ENCODE assay signal across 24 cellular contexts in genomic region chr2:105612049-105612448, GRCh38.
DNase-seq lines count a peak whose midpoint lies in the region; ATAC-seq, FAIRE-seq and TF ChIP-seq lines count a peak whose summit lies in the region.
"Had no signal": no experiment of that assay in that cellular context is flagged by ENCODE, and none has a peak within 500 bp of the region (broad histone marks: within the 10 kb centered on the region; RNA-seq: fewer than 3 reads in every experiment).

No MANE protein-coding gene starts in this region.

- H2AFZ ChIP-seq in GM23338: peak overlapping the region; percentile 52; the same call in 1 of the 2 replicates

- H3K9me3 Mint-ChIP-seq in GM23338 (no peaks in the 10 kb centered on the region), mesothelial cell of epicardium (no peaks in the 10 kb centered on the region)
- H3K9me3 Mint-ChIP-seq: CD8-positive, alpha-beta memory T cell; H9; HFFc6 had no signal

- 12 to 42% (median 28%) methylated on average over 6 of the region's 6 CpGs for WGBS in small intestine, 3 donors

- no peaks in the 10 kb centered on the region for H3K9me2 ChIP-seq in GM23338 (ENCODE audit: insufficient read depth)

- TF ChIP-seq POLR2A in uterus (IDR thresholded peaks at IDR 0.05): no peak

- no peak overlapping the region for H3K27ac Mint-ChIP-seq in GM23338
- peak overlapping the region; percentile 12 for H3K27ac Mint-ChIP-seq in mesothelial cell of epicardium
- H3K27ac Mint-ChIP-seq: CD8-positive, alpha-beta memory T cell; H9; HFFc6 had no signal

- no peak for DNase-seq in GM23338 (ENCODE audit: low spot score)
- no peak for DNase-seq in mesothelial cell of epicardium (ENCODE audit: low spot score in 2 of 2, unreplicated experiment in 2 of 2)
- DNase-seq in small intestine: peak; percentile 83
- no peak for DNase-seq in NOMO-1 treated with dmso at 0.1 percent for 144 hours (lab: John Stamatoyannopoulos, UW; ENCODE audit: unreplicated experiment)
- DNase-seq in uterus: no peak
- DNase-seq: Calu3; CD8-positive, alpha-beta memory T cell; DMS153; GDM1; H9; HFFc6; Kasumi-1; NCI-H1417; NCI-H1694 treated with DMSO at 0.1 percent for 48 hours; NCI-H2081 treated with DMSO at 0.1 percent for 48 hours; NCI-H446 treated with DMSO at 0.1 percent for 48 hours; NCI-H526 treated with DMSO at 0.1 percent for 48 hours; SHP77 treated with DMSO at 0.1 percent for 48 hours had no signal

- H3K9me3 ChIP-seq in duodenal mucosa (ENCODE audit: control insufficient read depth in 1 of 2, low read length in 2 of 2) (no peaks in the 10 kb centered on the region), small intestine (ENCODE audit: control insufficient read depth, low read depth) (no peaks in the 10 kb centered on the region), uterus (no peaks in the 10 kb centered on the region)

- no peak overlapping the region for H3K4me3 ChIP-seq in GM23338
- H3K4me3 ChIP-seq in duodenal mucosa (ENCODE audit: low read depth in 1 of 2, low read length in 2 of 2): peak overlapping the region in 1 of 2 donors; percentile 48
- no peak overlapping the region for H3K4me3 ChIP-seq in small intestine (ENCODE audit: low read depth in 1 of 2, low read length in 2 of 2)
- H3K4me3 ChIP-seq in uterus: no peak overlapping the region
- H3K4me3 ChIP-seq: SK-N-MC had no signal

- no peak for TF ChIP-seq CTCF in GM23338 (conservative IDR thresholded peaks at IDR 0.05; ENCODE audit: low read depth in 2 of 2)
- TF ChIP-seq CTCF in mesothelial cell of epicardium (IDR thresholded peaks at IDR 0.05; ENCODE audit: unreplicated experiment): no peak
- no peak for TF ChIP-seq CTCF in uterus (IDR thresholded peaks at IDR 0.05)

- no peaks in the 10 kb centered on the region for H3K79me2 ChIP-seq in GM23338 (replicated peaks; ENCODE audit: insufficient read depth)

- H4K20me1 ChIP-seq in GM23338 (replicated peaks; ENCODE audit: insufficient read depth): no peaks in the 10 kb centered on the region

- no peak for FAIRE-seq in small intestine (lab: Jason Lieb, UNC)
- FAIRE-seq: A204.1 had no signal

- no peak overlapping the region for H3K4me2 ChIP-seq in GM23338

- H3F3A ChIP-seq in GM23338 (replicated peaks; ENCODE audit: low read depth): no peaks in the 10 kb centered on the region

- H3K9ac ChIP-seq in duodenal mucosa (ENCODE audit: low read depth in 1 of 2, low read length in 2 of 2): peak overlapping the region; percentile 10 to 20

- ATAC-seq in GM23338 (no peak), HG03095 (IDR thresholded peaks at IDR 0.05; ENCODE audit: unreplicated experiment) (no peak)

- H3K4me1 Mint-ChIP-seq in GM23338 (peaks cover 22% of the 10 kb centered on the region), mesothelial cell of epicardium (peaks cover 21% of the 10 kb centered on the region)
- H3K4me1 Mint-ChIP-seq: CD8-positive, alpha-beta memory T cell had no signal

- H3K27me3 Mint-ChIP-seq in GM23338 (ENCODE audit: insufficient read depth, low read depth, poor library complexity): peaks cover 3% of the 10 kb centered on the region
- H3K27me3 Mint-ChIP-seq in mesothelial cell of epicardium (ENCODE audit: low read depth): no peaks in the 10 kb centered on the region
- H3K27me3 Mint-ChIP-seq: CD8-positive, alpha-beta memory T cell had no signal

- H3K4me3 Mint-ChIP-seq in GM23338 (no peak overlapping the region), mesothelial cell of epicardium (no peak overlapping the region)
- H3K4me3 Mint-ChIP-seq: CD8-positive, alpha-beta memory T cell; H9; HFFc6 had no signal

- H3K27me3 ChIP-seq in GM23338 (ENCODE audit: insufficient read depth): no peaks in the 10 kb centered on the region
- H3K27me3 ChIP-seq in duodenal mucosa (ENCODE audit: control insufficient read depth in 1 of 2, insufficient read depth in 2 of 2, low read length in 2 of 2): no peaks in the 10 kb centered on the region
- no peaks in the 10 kb centered on the region for H3K27me3 ChIP-seq in small intestine (ENCODE audit: control insufficient read depth in 2 of 2, insufficient read depth in 2 of 2, low read length in 2 of 2)
- no peaks in the 10 kb centered on the region for H3K27me3 ChIP-seq in uterus

- H3K36me3 ChIP-seq in GM23338 (ENCODE audit: insufficient read depth): no peaks in the 10 kb centered on the region
- H3K36me3 ChIP-seq in duodenal mucosa (ENCODE audit: control insufficient read depth in 1 of 2, insufficient read depth in 2 of 2, low read length in 2 of 2): no peaks in the 10 kb centered on the region
- no peaks in the 10 kb centered on the region for H3K36me3 ChIP-seq in small intestine (ENCODE audit: control insufficient read depth in 2 of 2, insufficient read depth in 2 of 2, low read length in 2 of 2)
- no peaks in the 10 kb centered on the region for H3K36me3 ChIP-seq in uterus

- 0 out of 2 replicates have a peak, but pooled peaks cover 3% of the 10 kb centered on the region for H3K4me1 ChIP-seq in GM23338 (ENCODE audit: insufficient read depth)
- H3K4me1 ChIP-seq in duodenal mucosa (ENCODE audit: control insufficient read depth in 1 of 2, insufficient read depth in 2 of 2, low read length in 2 of 2): peaks cover 49 to 56% of the 10 kb centered on the region in 2 donors
- H3K4me1 ChIP-seq in small intestine (ENCODE audit: control insufficient read depth in 2 of 2, insufficient read depth in 1 of 2, low read depth in 1 of 2, low read length in 1 of 2): peaks cover 4 to 7% of the 10 kb centered on the region in 2 donors
- H3K4me1 ChIP-seq in uterus: no peaks in the 10 kb centered on the region

- intact Hi-C loops in uterus (cut with DNase I; ENCODE audit: low total_unique reads): no loop called here

- H3K36me3 Mint-ChIP-seq in GM23338 (ENCODE audit: low read depth): no peaks in the 10 kb centered on the region
- H3K36me3 Mint-ChIP-seq in mesothelial cell of epicardium: no peaks in the 10 kb centered on the region
- H3K36me3 Mint-ChIP-seq: CD8-positive, alpha-beta memory T cell had no signal

- no peak overlapping the region for H3K27ac ChIP-seq in GM23338 (ENCODE audit: low read depth)
- H3K27ac ChIP-seq in duodenal mucosa (ENCODE audit: low read depth, low read length): no peak overlapping the region
- peak overlapping the region; percentile 37 to 42 for H3K27ac ChIP-seq in small intestine (ENCODE audit: low read depth in 1 of 2, low read length in 1 of 2)
- no peak overlapping the region for H3K27ac ChIP-seq in uterus
- H3K27ac ChIP-seq: C4-2B, RWPE1, SK-N-MC had no signal

TF ChIP-seq in GM23338, 12 proteins besides CTCF, POLR2A, EP300 and RAD21 (continues in another document):
- TF ChIP-seq REST (IDR thresholded peaks at IDR 0.05; ENCODE audit: unreplicated experiment) (no peak), NANOG (IDR thresholded peaks at IDR 0.05; ENCODE audit: borderline replicate concordance) (no peak)

Comparison
In these comparisons a context has a peak if more than half of its experiments do, and no peak if none do; other contexts are left out.
1. H3K27ac ChIP-seq: peak in small intestine (2 of 2); none in GM23338 (single experiment), duodenal mucosa (single experiment) and uterus (0 of 2).